12 cellular contexts compared by ENCODE assay signal in genomic region chr12:93387780-93388179, GRCh38. TPM values are rescaled to one million over a fixed set of nuclear protein-coding genes. Genes with fewer than 3 reads are reported as not detected.
A peak's percentile ranks its signal among the peaks of the same experiment; 100 is the strongest.
DNase-seq lines count a peak whose midpoint lies in the region; ATAC-seq, FAIRE-seq and TF ChIP-seq lines count a peak whose summit lies in the region.
"Had no signal": no experiment of that assay in that cellular context is flagged by ENCODE, and none has a peak within 500 bp of the region (broad histone marks: within the 10 kb centered on the region; RNA-seq: fewer than 3 reads in every experiment).

No MANE protein-coding gene starts in this region.

- H4K91ac ChIP-seq in mesenchymal stem cell (ENCODE audit: low read length): no peak overlapping the region

- H3K9me3 ChIP-seq in mesenchymal stem cell (ENCODE audit: control insufficient read depth, low read length) (no peaks in the 10 kb centered on the region), uterus (no peaks in the 10 kb centered on the region)
- H3K9me3 ChIP-seq: upper lobe of right lung had no signal

- H4K8ac ChIP-seq in mesenchymal stem cell (ENCODE audit: low read length): no peak overlapping the region

- H3K23ac ChIP-seq in mesenchymal stem cell (ENCODE audit: low read length in 2 of 2): no peak overlapping the region

- TF ChIP-seq CTCF in uterus (IDR thresholded peaks at IDR 0.05): no peak
- TF ChIP-seq CTCF in D721Med (IDR thresholded peaks at IDR 0.05; ENCODE audit: insufficient read depth, missing control alignments): no peak

- H3K4me1 ChIP-seq in ACC112 (ENCODE audit: control insufficient read depth, insufficient read depth, low read length, unreplicated experiment) (peaks cover 12% of the 10 kb centered on the region), mesenchymal stem cell (ENCODE audit: control insufficient read depth, insufficient read depth, low read depth, low read length) (peaks cover 16% of the 10 kb centered on the region), uterus (no peaks in the 10 kb centered on the region)

- ATAC-seq in GM21390 (IDR thresholded peaks at IDR 0.05; ENCODE audit: unreplicated experiment) (peak; percentile 31), HG02588 (IDR thresholded peaks at IDR 0.05; ENCODE audit: unreplicated experiment) (no peak)
- ATAC-seq in activated T-helper 17 cell treated with anti-CD3 and anti-CD28 coated beads, Interleukin-2, amount 50 U/mL, for 72 hours (replicated peaks): peak; percentile 95
- ATAC-seq: upper lobe of right lung had no signal

- WGBS in mesenchymal stem cell: 15% methylated on average over 1 of the region's 2 CpGs

- peak overlapping the region; percentile 2; the same call in 1 of the 2 replicates for H3K27ac ChIP-seq in ACC112 (ENCODE audit: low read depth, low read length)
- H3K27ac ChIP-seq in mesenchymal stem cell (ENCODE audit: low read length, poor library complexity, severe bottlenecking): no peak overlapping the region
- H3K27ac ChIP-seq in uterus: no peak overlapping the region
- H3K27ac ChIP-seq: upper lobe of right lung had no signal

- H3K4ac ChIP-seq in mesenchymal stem cell (ENCODE audit: low read depth in 1 of 2, low read length in 2 of 2): no peak overlapping the region

- H3K9me3 Mint-ChIP-seq in activated T-helper 17 cell treated with anti-CD3 and anti-CD28 coated beads, Interleukin-2, amount 50 U/mL, for 72 hours: no peaks in the 10 kb centered on the region

- H3K27ac Mint-ChIP-seq in activated T-helper 17 cell treated with anti-CD3 and anti-CD28 coated beads, Interleukin-2, amount 50 U/mL, for 72 hours: peak overlapping the region; percentile 91

- peaks cover 9% of the 10 kb centered on the region for H3K79me1 ChIP-seq in mesenchymal stem cell (replicated peaks; ENCODE audit: low read length, poor library complexity, severe bottlenecking)

- DNase-seq in mesenchymal stem cell: peak; percentile 62
- no peak for DNase-seq in uterus
- DNase-seq in SW 1271 (lab: John Stamatoyannopoulos, UW): no peak
- no peak for DNase-seq in D721Med (ENCODE audit: insufficient read length, low spot score)
- DNase-seq: central memory CD4-positive, alpha-beta T cell; NCI-H2107; nucleus accumbens; upper lobe of right lung had no signal

- intact Hi-C loops in uterus (cut with DNase I; ENCODE audit: low total_unique reads): no loop called here

- no peak overlapping the region for H2BK12ac ChIP-seq in mesenchymal stem cell (ENCODE audit: low read length in 2 of 2)

- H3K36me3 ChIP-seq in ACC112 (ENCODE audit: insufficient read depth, low read length): 0 out of 2 replicates have a peak, but pooled peaks cover 5% of the 10 kb centered on the region
- peaks cover 0 to 13% of the 10 kb centered on the region in 2 experiments for H3K36me3 ChIP-seq in mesenchymal stem cell (ENCODE audit: control insufficient read depth in 1 of 2, insufficient read depth in 2 of 2, low read depth in 1 of 2, low read length in 2 of 2)
- no peaks in the 10 kb centered on the region for H3K36me3 ChIP-seq in uterus
- H3K36me3 ChIP-seq: upper lobe of right lung had no signal

- no peak overlapping the region for H2BK120ac ChIP-seq in mesenchymal stem cell (ENCODE audit: low read depth, low read length)

- no peak overlapping the region for H3K9ac ChIP-seq in mesenchymal stem cell (ENCODE audit: low read length)

- H3K4me2 ChIP-seq in mesenchymal stem cell (ENCODE audit: low read length, poor library complexity, severe bottlenecking): no peak overlapping the region

- FAIRE-seq in D721Med (lab: Jason Lieb, UNC): no peak

- H3K79me2 ChIP-seq in ACC112 (ENCODE audit: control insufficient read depth, insufficient read depth, low read length, unreplicated experiment): peaks cover 81% of the 10 kb centered on the region

- H2BK5ac ChIP-seq in mesenchymal stem cell (ENCODE audit: low read depth, low read length, poor library complexity, severe bottlenecking): no peak overlapping the region

- no peak overlapping the region for H3K18ac ChIP-seq in mesenchymal stem cell (ENCODE audit: low read depth in 1 of 2, low read length in 2 of 2)

- H3K36me3 Mint-ChIP-seq in activated T-helper 17 cell treated with anti-CD3 and anti-CD28 coated beads, Interleukin-2, amount 50 U/mL, for 72 hours (ENCODE audit: low read depth): peaks cover 54% of the 10 kb centered on the region

- H2AK5ac ChIP-seq in mesenchymal stem cell (ENCODE audit: low read length, severe bottlenecking): no peak overlapping the region

- no peaks in the 10 kb centered on the region for H3K27me3 Mint-ChIP-seq in activated T-helper 17 cell treated with anti-CD3 and anti-CD28 coated beads, Interleukin-2, amount 50 U/mL, for 72 hours

- peaks cover 31% of the 10 kb centered on the region for H3K4me1 Mint-ChIP-seq in activated T-helper 17 cell treated with anti-CD3 and anti-CD28 coated beads, Interleukin-2, amount 50 U/mL, for 72 hours

- H3K4me3 ChIP-seq in ACC112 (ENCODE audit: low read depth, low read length) (no peak overlapping the region), mesenchymal stem cell (ENCODE audit: insufficient read depth in 1 of 2, low read depth in 1 of 2, low read length in 2 of 2) (no peak overlapping the region), uterus (no peak overlapping the region)
- H3K4me3 ChIP-seq: upper lobe of right lung had no signal

- peak overlapping the region; percentile 55 for H3K4me3 Mint-ChIP-seq in activated T-helper 17 cell treated with anti-CD3 and anti-CD28 coated beads, Interleukin-2, amount 50 U/mL, for 72 hours

- no peak for TF ChIP-seq POLR2A in uterus (IDR thresholded peaks at IDR 0.05)

- no peak overlapping the region for H3K14ac ChIP-seq in mesenchymal stem cell (ENCODE audit: low read length in 2 of 2)

- no peak overlapping the region for H2AFZ ChIP-seq in ACC112 (ENCODE audit: low read length, unreplicated experiment)
- no peak overlapping the region for H2AFZ ChIP-seq in mesenchymal stem cell (ENCODE audit: low read depth, low read length)

- no peak overlapping the region for H2BK15ac ChIP-seq in mesenchymal stem cell (ENCODE audit: low read depth, poor library complexity, severe bottlenecking)

- H3K27me3 ChIP-seq in ACC112 (ENCODE audit: insufficient read depth, low read length) (no peaks in the 10 kb centered on the region), mesenchymal stem cell (ENCODE audit: control insufficient read depth in 1 of 2, insufficient read depth in 1 of 2, low read length in 2 of 2) (no peaks in the 10 kb centered on the region), uterus (no peaks in the 10 kb centered on the region)
- H3K27me3 ChIP-seq: upper lobe of right lung had no signal

RNA-seq across cellular contexts. Expression of gene NUDT4, which starts 10.1 kb away (rescaled TPM):
- 10 to 100 TPM; 41.2 to 51.6 TPM for total RNA-seq in activated T-helper 17 cell treated with anti-CD3 and anti-CD28 coated beads, Interleukin-2, amount 50 U/mL, for 72 hours
- 54.8 TPM for polyA plus RNA-seq in mesenchymal stem cell (2013, experiment 1 of 2)
- 57.6 TPM for polyA plus RNA-seq in mesenchymal stem cell (2013, experiment 2 of 2)
- 100 to 1,000 TPM in 1 of 4 donors, 10 to 100 TPM in 3; 15.1 to 107 (median 52.8) TPM for total RNA-seq in uterus

RNA-seq across cellular contexts. Expression of gene UBE2N, which starts 54.0 kb away (rescaled TPM):
- 100 to 1,000 TPM; 128 to 252 TPM for total RNA-seq in activated T-helper 17 cell treated with anti-CD3 and anti-CD28 coated beads, Interleukin-2, amount 50 U/mL, for 72 hours
- 105 TPM for polyA plus RNA-seq in mesenchymal stem cell (2013, experiment 1 of 2)
- 102 TPM for polyA plus RNA-seq in mesenchymal stem cell (2013, experiment 2 of 2)
- 100 to 1,000 TPM in 1 of 4 donors, 10 to 100 TPM in 3; 22.4 to 102 (median 31.4) TPM for total RNA-seq in uterus
